In the genomic region with DNA sequence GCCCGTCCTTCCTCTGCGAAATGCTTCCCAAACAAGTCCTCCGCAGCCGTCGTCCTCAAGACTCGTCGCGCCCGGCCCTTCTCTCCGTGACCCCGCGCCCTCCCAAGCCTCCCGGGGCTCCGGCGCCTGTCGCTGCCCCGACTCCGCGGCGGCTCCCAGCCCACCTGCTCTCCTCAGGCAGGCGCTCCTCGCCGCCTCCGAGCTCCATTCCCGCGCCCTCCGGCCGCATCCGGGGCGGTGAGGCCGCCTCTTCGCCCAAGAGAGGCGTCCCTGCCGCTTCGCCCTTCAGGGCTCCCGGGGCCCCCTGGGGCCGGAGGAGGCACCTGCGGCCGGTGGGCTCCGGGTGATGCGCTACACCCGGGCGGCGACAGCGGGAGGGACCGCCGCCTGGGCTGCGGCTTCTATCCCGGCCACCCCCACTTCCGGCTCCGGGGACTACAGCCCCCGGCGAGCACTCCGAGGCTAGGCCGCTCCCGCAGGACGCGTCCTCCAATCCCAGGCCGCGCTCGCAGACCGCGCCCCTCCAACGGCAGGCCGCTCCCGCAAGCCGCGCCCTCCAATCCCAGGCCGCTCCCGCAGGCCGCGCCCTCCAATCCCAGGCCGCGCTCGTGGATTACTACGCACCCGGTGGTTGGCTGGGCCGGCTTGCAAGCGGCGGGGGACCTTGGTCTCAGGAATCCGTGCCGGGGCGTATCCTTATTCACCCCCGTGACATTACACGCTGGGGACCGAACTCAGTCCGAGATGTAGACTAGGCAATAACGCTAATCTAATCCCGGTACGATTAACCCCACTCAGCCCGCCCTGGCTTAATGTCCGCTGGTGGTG, we compare ENCODE assay signal across 8 cellular contexts. TPM values are rescaled to one million over a fixed set of nuclear protein-coding genes. Genes with fewer than 3 reads are reported as not detected.
DNase-seq lines count a peak whose midpoint lies in the region; ATAC-seq, FAIRE-seq and TF ChIP-seq lines count a peak whose summit lies in the region.

RUBCN (minus strand) TSS at position 414 of the 828 bp plus-strand sequence; CDS start at position 229, 185 bp downstream.

- WGBS in H1 (ENCODE audit: extremely low coverage in 1 of 2, insufficient coverage in 1 of 2, insufficient read length in 1 of 2, insufficient replicate concordance in 2 of 2, low coverage in 1 of 2, low lambda C conversion rate in 2 of 2, missing lambda C conversion rate in 1 of 2), 2 experiments: 2% methylated on average over 79 of the region's 92 CpGs; no CpG with 5 or more reads in 1 of the 2 experiments
- under 1% methylated on average over 87 of the region's 92 CpGs for WGBS in mesenchymal stem cell

- no peaks in the 10 kb centered on the region for H3K27me3 Mint-ChIP-seq in Caco-2 (ENCODE audit: insufficient read depth, unreplicated experiment)

- TF ChIP-seq EP300 in H1 (IDR thresholded peaks at IDR 0.05; ENCODE audit: borderline replicate concordance in 1 of 2, low read depth in 2 of 2, low read length in 2 of 2): no peak

- H4K5ac ChIP-seq in H1 (ENCODE audit: insufficient read length, low read depth, low read length): peak within 1 kb of the TSS; percentile 63

- DNase-seq in Caco-2 (peak; percentile 95 to 96), HUDEP-2 (lab: John Stamatoyannopoulos, UW; ENCODE audit: unreplicated experiment in 76 of 76) (peak in 74 of 76 experiments; percentile 36 to 95 (median 88)), NOMO-1 treated with dmso at 0.1 percent for 144 hours (lab: John Stamatoyannopoulos, UW; ENCODE audit: unreplicated experiment) (peak; percentile 99), H1 (ENCODE audit: low read depth in 1 of 2, low spot score in 2 of 2) (peak; percentile 88 to 94), mesenchymal stem cell (peak; percentile 95)
- peak; percentile 67 to 91 (median 78) for DNase-seq in activated CD8-positive, alpha-beta memory T cell treated with anti-CD3 and anti-CD28 coated beads for 48 hours (ENCODE audit: low read depth in 2 of 3, low spot score in 2 of 3)
- DNase-seq in stimulated activated CD8-positive, alpha-beta memory T cell treated with anti-CD3 and anti-CD28 coated beads, Interleukin-12 subunit alpha, Interleukin-12 subunit beta, amount 100 ng/mL, for 24 hours (ENCODE audit: extremely low read depth): peak; percentile 89

- peaks cover 6% of the 10 kb centered on the region for H3K4me1 Mint-ChIP-seq in Caco-2 (ENCODE audit: low read depth, unreplicated experiment)

- CTCF ChIA-PET in Caco-2 (lab: Charles Lee): interaction anchor here (0.6 to 1.1 kb wide), 4 partner anchors 12 to 1839 kb away, joined by 3 to 4 read pairs (median 4); partner anchors contain the start of gene FYTTD1
- CTCF ChIA-PET in H1 (lab: Charles Lee; ENCODE audit: partially characterized antibody): no interaction called here

- H2AFZ ChIP-seq in H1 (ENCODE audit: low read length) (peak within 1 kb of the TSS; percentile 84), mesenchymal stem cell (ENCODE audit: low read depth, low read length) (peak within 1 kb of the TSS; percentile 97)

- H3K4me2 ChIP-seq in H1 (ENCODE audit: insufficient read depth in 1 of 2, low read depth in 2 of 2, low read length in 2 of 2): peak within 1 kb of the TSS; percentile 95 to 99
- peak within 1 kb of the TSS; percentile 95 for H3K4me2 ChIP-seq in mesenchymal stem cell (ENCODE audit: low read length, poor library complexity, severe bottlenecking)

- H2BK120ac ChIP-seq in H1 (replicated peaks; ENCODE audit: low read depth, low read length) (no peak within 1 kb of the TSS), mesenchymal stem cell (ENCODE audit: low read depth, low read length) (no peak within 1 kb of the TSS)

- H3K9ac ChIP-seq in H1 (replicated peaks in 1 of 4; ENCODE audit: extremely low read depth in 1 of 4, low read depth in 3 of 4, low read length in 3 of 4) (peak within 1 kb of the TSS; percentile 68 to 73 (median 70)), mesenchymal stem cell (ENCODE audit: low read length) (peak within 1 kb of the TSS; percentile 88)

- peak; percentile 76 for ATAC-seq in GM21381 (IDR thresholded peaks at IDR 0.05; ENCODE audit: unreplicated experiment)

- H3K27me3 ChIP-seq in Caco-2 (replicated peaks; ENCODE audit: control insufficient read depth, insufficient read depth, low read length): no peaks in the 10 kb centered on the region
- H3K27me3 ChIP-seq in H1 (replicated peaks in 1 of 4; ENCODE audit: control insufficient read depth in 3 of 4, extremely low read depth in 1 of 4, insufficient read depth in 3 of 4, low read length in 3 of 4): no peaks in the 10 kb centered on the region
- no peaks in the 10 kb centered on the region for H3K27me3 ChIP-seq in mesenchymal stem cell (ENCODE audit: control insufficient read depth in 1 of 2, insufficient read depth in 1 of 2, low read length in 2 of 2)

- BruUV-seq in Caco-2 (replicated peaks; lab: Mats Ljungman, UMichigan): no TSS peak

- H3K23me2 ChIP-seq in H1 (ENCODE audit: low read depth, low read length): peaks cover 11% of the 10 kb centered on the region

- H3K4me3 ChIP-seq in Caco-2 (ENCODE audit: low read depth, low read length) (peak within 1 kb of the TSS; percentile 94), H1 (ENCODE audit: extremely low read depth in 1 of 4, insufficient read depth in 2 of 4, low read depth in 3 of 4, low read length in 4 of 4) (peak within 1 kb of the TSS; percentile 63 to 92 (median 88)), mesenchymal stem cell (ENCODE audit: insufficient read depth in 1 of 2, low read depth in 1 of 2, low read length in 2 of 2) (peak within 1 kb of the TSS; percentile 89 to 99)

- H4K91ac ChIP-seq in H1 (replicated peaks; ENCODE audit: insufficient read length, low read length) (peak within 1 kb of the TSS; percentile 91), mesenchymal stem cell (ENCODE audit: low read length) (no peak within 1 kb of the TSS)

- H4K20me1 ChIP-seq in H1 (replicated peaks in 1 of 2; ENCODE audit: control insufficient read depth in 1 of 2, insufficient read depth in 2 of 2, low read length in 2 of 2): peaks cover 0 to 8% of the 10 kb centered on the region in 2 experiments

- peak within 1 kb of the TSS; percentile 49 for H3K27ac Mint-ChIP-seq in Caco-2 (ENCODE audit: unreplicated experiment)

- no peaks in the 10 kb centered on the region; the same call in 1 of the 2 replicates for H3K4me1 ChIP-seq in Caco-2
- no peaks in the 10 kb centered on the region; a peak in 1 of 7 replicates for H3K4me1 ChIP-seq in H1 (replicated peaks in 1 of 4; ENCODE audit: control insufficient read depth in 3 of 4, insufficient read depth in 4 of 4, low read length in 3 of 4)
- H3K4me1 ChIP-seq in mesenchymal stem cell (ENCODE audit: control insufficient read depth, insufficient read depth, low read depth, low read length): peaks cover 7% of the 10 kb centered on the region

- FAIRE-seq in H1 (lab: Jason Lieb, UNC): no peak

- H3K9me3 ChIP-seq in Caco-2 (no peaks in the 10 kb centered on the region), H1 (ENCODE audit: insufficient read depth in 2 of 2, low read depth in 1 of 2, low read length in 1 of 2) (no peaks in the 10 kb centered on the region), mesenchymal stem cell (ENCODE audit: control insufficient read depth, low read length) (no peaks in the 10 kb centered on the region)

- peak within 1 kb of the TSS; percentile 39; the same call in 1 of the 2 replicates for H3K27ac ChIP-seq in H1 (ENCODE audit: low read depth, low read length)
- peak within 1 kb of the TSS; percentile 68 for H3K27ac ChIP-seq in mesenchymal stem cell (ENCODE audit: low read length, poor library complexity, severe bottlenecking)

- H3K56ac ChIP-seq in H1 (replicated peaks; ENCODE audit: insufficient read length, low read depth, low read length): peak within 1 kb of the TSS; percentile 13

- no peaks in the 10 kb centered on the region for H3K79me1 ChIP-seq in H1 (ENCODE audit: low read depth, low read length)
- peaks cover 12% of the 10 kb centered on the region for H3K79me1 ChIP-seq in mesenchymal stem cell (replicated peaks; ENCODE audit: low read length, poor library complexity, severe bottlenecking)

- H3K23ac ChIP-seq in H1 (ENCODE audit: insufficient read length) (no peak within 1 kb of the TSS), mesenchymal stem cell (ENCODE audit: low read length in 2 of 2) (no peak within 1 kb of the TSS)

- H2BK5ac ChIP-seq in H1 (ENCODE audit: low read depth, low read length) (peak within 1 kb of the TSS; percentile 73), mesenchymal stem cell (ENCODE audit: low read depth, low read length, poor library complexity, severe bottlenecking) (no peak within 1 kb of the TSS)

- no peak within 1 kb of the TSS for H2BK20ac ChIP-seq in H1 (ENCODE audit: low read length)

- H2BK12ac ChIP-seq in H1 (ENCODE audit: low read depth, low read length) (0 out of 2 replicates have a peak within 1 kb of the TSS, but pooled peaks have one; percentile 23), mesenchymal stem cell (ENCODE audit: low read length in 2 of 2) (peak within 1 kb of the TSS in 1 of 2 experiments; percentile 49)

- POLR2A ChIA-PET in Caco-2 (lab: Charles Lee): interaction anchor here (1.4 kb wide), 1 partner anchor 12 kb away, joined by 9 read pairs; no protein-coding TSS in a partner anchor
- POLR2A ChIA-PET in H1 (lab: Charles Lee; ENCODE audit: partially characterized antibody): interaction anchor here (1.1 to 1.4 kb wide), 2 partner anchors 10 to 55 kb away, joined by 3 to 4 read pairs; partner anchors contain the start of gene LRCH3

- no peak within 1 kb of the TSS; the same call in 1 of the 2 replicates for H2AK5ac ChIP-seq in H1 (ENCODE audit: low read depth, low read length)
- no peak within 1 kb of the TSS for H2AK5ac ChIP-seq in mesenchymal stem cell (ENCODE audit: low read length, severe bottlenecking)

- no peaks in the 10 kb centered on the region for H3K9me3 Mint-ChIP-seq in Caco-2 (ENCODE audit: unreplicated experiment)

- intact Hi-C loops in Caco-2 (cut with micrococcal nuclease; ENCODE audit: unreplicated experiment): loop anchor here (1.0 kb wide), 1 partner anchor 24 kb away; no protein-coding TSS in a partner anchor

- no peaks in the 10 kb centered on the region for H3K36me3 Mint-ChIP-seq in Caco-2 (ENCODE audit: insufficient read depth, unreplicated experiment)

- H2BK15ac ChIP-seq in H1 (ENCODE audit: low read length): 0 out of 2 replicates have a peak within 1 kb of the TSS, but pooled peaks have one; percentile 61
- no peak within 1 kb of the TSS for H2BK15ac ChIP-seq in mesenchymal stem cell (ENCODE audit: low read depth, poor library complexity, severe bottlenecking)

- TF ChIP-seq CTCF in Caco-2 (IDR thresholded peaks at IDR 0.05; ENCODE audit: insufficient read depth in 1 of 2, low read depth in 1 of 2, low read length in 1 of 2, severe bottlenecking in 1 of 2, unreplicated experiment in 1 of 2) (no peak), H1 (IDR thresholded peaks at IDR 0.05; ENCODE audit: control extremely low read depth in 1 of 3, insufficient read depth in 1 of 3, low read depth in 1 of 3, low read length in 3 of 3) (no peak)

- H4K8ac ChIP-seq in H1 (ENCODE audit: extremely low read depth, insufficient read depth, low read length): peak within 1 kb of the TSS; percentile 87; the same call in 1 of the 2 replicates
- H4K8ac ChIP-seq in mesenchymal stem cell (ENCODE audit: low read length): peak within 1 kb of the TSS; percentile 81

- H3K4ac ChIP-seq in H1 (replicated peaks; ENCODE audit: insufficient read length, low read depth, low read length) (no peak within 1 kb of the TSS), mesenchymal stem cell (ENCODE audit: low read depth in 1 of 2, low read length in 2 of 2) (peak within 1 kb of the TSS; percentile 5 to 49)

- no peaks in the 10 kb centered on the region for H3K36me3 ChIP-seq in Caco-2 (ENCODE audit: control insufficient read depth, insufficient read depth, low read length)
- no peaks in the 10 kb centered on the region for H3K36me3 ChIP-seq in H1 (ENCODE audit: control insufficient read depth in 2 of 4, insufficient read depth in 4 of 4, low read length in 3 of 4)
- peaks cover 0 to 2% of the 10 kb centered on the region in 2 experiments for H3K36me3 ChIP-seq in mesenchymal stem cell (ENCODE audit: control insufficient read depth in 1 of 2, insufficient read depth in 2 of 2, low read depth in 1 of 2, low read length in 2 of 2)

- H3K79me2 ChIP-seq in H1 (ENCODE audit: control insufficient read depth in 1 of 2, insufficient read depth in 2 of 2, low read length in 2 of 2): peaks cover 0 to 10% of the 10 kb centered on the region in 2 experiments; a peak in 2 of 4 replicates

- peak within 1 kb of the TSS; percentile 79 for H3K4me3 Mint-ChIP-seq in Caco-2 (ENCODE audit: unreplicated experiment)

- TF ChIP-seq POLR2A in H1 (IDR thresholded peaks at IDR 0.05; ENCODE audit: control extremely low read depth in 1 of 2, low read depth in 2 of 2, low read length in 2 of 2): peak in 1 of 2 experiments; percentile 67; a peak in 2 of 3 replicates

- H3K18ac ChIP-seq in H1 (ENCODE audit: extremely low read depth, low read length): no peak within 1 kb of the TSS
- H3K18ac ChIP-seq in mesenchymal stem cell (ENCODE audit: low read depth in 1 of 2, low read length in 2 of 2): peak within 1 kb of the TSS; percentile 18 to 32

- no peak for TF ChIP-seq RAD21 in H1 (IDR thresholded peaks at IDR 0.05 in 1 of 2, conservative IDR thresholded peaks at IDR 0.05 in 1 of 2; ENCODE audit: low read depth in 2 of 2, low read length in 2 of 2)

- H3K14ac ChIP-seq in H1 (ENCODE audit: insufficient read length) (no peak within 1 kb of the TSS), mesenchymal stem cell (ENCODE audit: low read length in 2 of 2) (no peak within 1 kb of the TSS)

RNA-seq across cellular contexts. Expression of gene RUBCN, which starts in this region (rescaled TPM):
- 10.6 and 14.5 TPM in 2 replicates for total RNA-seq in Caco-2 (2022)
- 18.2 and 21.9 TPM in 2 replicates for total RNA-seq in H1 (2021; fragmentation: NEBNext Ultra II Directional; extraction: Animal tissue kit (Norgen Biotek cat#: 25700))
- polyA plus RNA-seq in H1 (2011; rRNA removed): 9.3 and 11.9 TPM in 2 replicates
- 8.9 TPM for polyA plus RNA-seq in H1 (2011; cell fraction: cytosol; rRNA removed)
- polyA plus RNA-seq in H1 (2011; cell fraction: nucleus; rRNA removed): 21.4 TPM
- polyA plus RNA-seq in H1 (2012, experiment 1 of 2): 9.6 to 11.8 TPM (median 10.5 TPM) in 4 replicates
- 5.3 TPM for polyA plus RNA-seq in H1 (2012, experiment 2 of 2)
- 11.9 TPM for polyA plus RNA-seq in H1 (2013, experiment 1 of 2)
- 11.6 TPM for polyA plus RNA-seq in H1 (2013, experiment 2 of 2)
- 21.2 and 25.5 TPM in 2 replicates for polyA minus RNA-seq in H1 (2011; rRNA and poly(A)+ RNA removed)
- polyA minus RNA-seq in H1 (2011; cell fraction: cytosol; rRNA and poly(A)+ RNA removed): 11.8 TPM
- 20.8 TPM for polyA minus RNA-seq in H1 (2011; cell fraction: nucleus; rRNA and poly(A)+ RNA removed)
- polyA plus RNA-seq in mesenchymal stem cell (2013, experiment 1 of 2): 13.0 TPM
- polyA plus RNA-seq in mesenchymal stem cell (2013, experiment 2 of 2): 12.6 TPM

Comparison
In these comparisons a context has a peak if more than half of its experiments do, and no peak if none do; other contexts are left out.
1. Peak in every context shown above with its lines: DNase-seq, ATAC-seq, H3K4me3 ChIP-seq and H3K27ac ChIP-seq.